27 cellular contexts compared by ENCODE assay signal in the genomic region with DNA sequence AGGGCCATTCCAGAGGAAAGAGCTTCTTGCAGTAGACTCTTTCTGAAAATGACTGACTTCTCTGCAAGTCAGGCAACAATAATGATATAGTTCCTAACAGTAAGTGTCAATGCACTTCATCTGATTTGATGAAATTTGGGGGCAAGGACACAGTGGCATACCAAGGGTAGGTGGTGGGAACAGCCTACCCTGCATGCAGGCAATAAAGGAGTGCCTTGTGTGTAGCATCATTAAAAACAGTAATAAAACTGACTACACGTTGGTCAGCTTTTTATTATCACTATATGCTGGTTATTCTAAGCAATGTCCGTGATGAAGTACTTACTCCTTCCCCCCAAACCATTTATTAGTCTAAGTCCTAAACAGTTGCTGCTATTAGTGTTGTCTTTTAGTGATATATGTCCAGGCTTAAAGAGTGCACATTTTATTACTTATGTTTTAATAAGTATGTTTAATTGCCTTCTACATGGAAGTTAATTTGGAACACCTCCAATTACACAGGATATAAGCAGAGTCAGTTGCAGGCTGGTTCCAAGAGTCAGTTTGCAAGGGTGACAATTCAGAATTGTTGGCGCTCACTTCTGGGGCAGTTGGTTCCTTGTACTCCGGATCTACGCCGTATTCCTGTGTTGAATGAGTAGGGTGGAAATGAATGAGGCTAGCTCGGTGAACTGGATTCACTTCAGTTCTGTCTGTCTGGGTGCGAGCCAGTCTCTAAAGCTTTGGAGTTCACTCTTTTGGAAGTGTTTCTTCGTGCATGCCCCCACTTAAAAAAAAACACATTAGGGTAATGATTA.
"Had no signal": no experiment of that assay in that cellular context is flagged by ENCODE, and none has a peak within 500 bp of the region (broad histone marks: within the 10 kb centered on the region; RNA-seq: fewer than 3 reads in every experiment).

No MANE protein-coding gene starts in this region.

- H3K36me3 ChIP-seq: esophagus muscularis mucosa, heart right ventricle, left lung, lower lobe of right lung, neutrophil, pancreas, right lobe of liver, vagina had no signal

- H3K4me3 ChIP-seq: esophagus muscularis mucosa, heart right ventricle, left lung, lower lobe of right lung, pancreas, right lobe of liver, vagina had no signal

- H3K4me3 Mint-ChIP-seq: activated naive CD8-positive, alpha-beta T cell treated with anti-CD3 and anti-CD28 coated beads, Interleukin-2, amount 50 U/mL, for 24 hours; endodermal cell; nephron progenitor cell; T-helper 1 cell treated with Interleukin-12 subunit alpha and Interleukin-12 subunit beta and Interleukin-4 antibody, amounts not matched to agents 30 μg/mL and 1 μg/mL, for 36 hours; type B pancreatic cell had no signal

- H3K36me3 Mint-ChIP-seq: type B pancreatic cell had no signal

- H3K27me3 ChIP-seq: esophagus muscularis mucosa, heart right ventricle, left lung, neutrophil, pancreas, right lobe of liver, vagina had no signal

- DNase-seq: activated CD4-positive, alpha-beta memory T cell treated with anti-CD3 and anti-CD28 coated beads for 36 hours; activated CD4-positive, CD25-positive, alpha-beta regulatory T cell treated with anti-CD3 and anti-CD28 coated beads, Interleukin-2, amount 50 U/mL, for 72 hours; activated CD8-positive, alpha-beta memory T cell treated with anti-CD3 and anti-CD28 coated beads, Interleukin-2, amount 50 U/mL, for 4 hours; activated gamma-delta T cell; activated naive CD4-positive, alpha-beta T cell treated with anti-CD3 and anti-CD28 coated beads, Interleukin-2, amount 50 U/mL, for 16 hours; activated naive CD8-positive, alpha-beta T cell treated with anti-CD3 and anti-CD28 coated beads, Interleukin-2, amount 50 U/mL, for 24 hours; activated T-cell treated with anti-CD3 and anti-CD28 coated beads, Interleukin-2, amount 50 U/mL, for 1 hour; endodermal cell; foreskin keratinocyte; heart right ventricle; kidney glomerular epithelial cell; left lung; lower lobe of right lung; mesendoderm; nephron progenitor cell; pancreas; right lobe of liver; stimulated activated CD4-positive, alpha-beta T cell treated with anti-CD3 and anti-CD28 coated beads, Interleukin-4, amount 100 ng/mL, for 1 hour; stimulated activated naive CD8-positive, alpha-beta T cell treated with anti-CD3 and anti-CD28 coated beads, Interleukin-15, Interleukin-2, amounts not matched to agents 100 U/mL and 50 U/mL, for 24 hours; T1000 had no signal

- H3K27ac Mint-ChIP-seq: activated CD4-positive, alpha-beta memory T cell treated with anti-CD3 and anti-CD28 coated beads for 36 hours; activated CD4-positive, alpha-beta T cell treated with anti-CD3 and anti-CD28 coated beads, Interleukin-2, amount 10 ng/mL, durations not matched to agents 24 days and 14 days; activated naive CD8-positive, alpha-beta T cell treated with anti-CD3 and anti-CD28 coated beads, Interleukin-2, amount 50 U/mL, for 24 hours; activated T-helper 1 cell treated with anti-CD3 and anti-CD28 coated beads, Interleukin-12 subunit alpha, Interleukin-12 subunit beta, Interleukin-2, Interleukin-4 antibody, amounts not matched to agents 30 ng/mL and 10 ng/mL and 1 ng/mL, durations not matched to agents 14 hours and 24 hours and 36 hours; endodermal cell; nephron progenitor cell; T-helper 1 cell treated with Interleukin-12 subunit alpha and Interleukin-12 subunit beta and Interleukin-4 antibody, amounts not matched to agents 30 μg/mL and 1 μg/mL, for 36 hours; type B pancreatic cell had no signal

- ATAC-seq: activated naive CD8-positive, alpha-beta T cell treated with anti-CD3 and anti-CD28 coated beads, Interleukin-2, amount 50 U/mL, for 24 hours; foreskin keratinocyte; left lung; lower lobe of right lung; pancreas; right lobe of liver; stimulated activated naive CD8-positive, alpha-beta T cell treated with anti-CD3 and anti-CD28 coated beads, Interleukin-15, Interleukin-2, amounts not matched to agents 100 U/mL and 50 U/mL, for 24 hours had no signal

- H3K4me1 ChIP-seq: lower lobe of right lung, pancreas, right lobe of liver had no signal

- H3K4me1 Mint-ChIP-seq: endodermal cell had no signal

- H3K27me3 Mint-ChIP-seq: activated CD4-positive, alpha-beta memory T cell treated with anti-CD3 and anti-CD28 coated beads for 36 hours had no signal

- H3K9me3 ChIP-seq: esophagus muscularis mucosa, left lung, lower lobe of right lung, pancreas, right lobe of liver, vagina had no signal
